Comparison of ENCODE assay signal across 25 cellular contexts in genomic region chr12:61250303-61250702, GRCh38.
"Had no signal": no experiment of that assay in that cellular context is flagged by ENCODE, and none has a peak within 500 bp of the region (broad histone marks: within the 10 kb centered on the region; RNA-seq: fewer than 3 reads in every experiment).

No MANE protein-coding gene starts in this region.

- H3K27me3 ChIP-seq: cardiac muscle cell, colonic mucosa, esophagus muscularis mucosa had no signal

- H3K4me3 ChIP-seq: cardiac muscle cell, colonic mucosa, esophagus muscularis mucosa had no signal

- H3K27ac ChIP-seq: cardiac muscle cell, colonic mucosa, esophagus muscularis mucosa, WERI-Rb-1 had no signal

- DNase-seq: activated B cell treated with CpG ODN at 0.5 μM for 24 hours; activated CD4-positive, alpha-beta T cell treated with anti-CD3 and anti-CD28 coated beads for 48 hours; activated CD4-positive, alpha-beta T cell treated with anti-CD3 and anti-CD28 coated beads, Interleukin-2, amount 50 U/mL, for 1 hour; activated CD4-positive, alpha-beta T cell treated with anti-CD3 and anti-CD28 coated beads, Interleukin-2, amount 50 U/mL, for 48 hours; activated CD8-positive, alpha-beta memory T cell treated with anti-CD3 and anti-CD28 coated beads for 24 hours; activated CD8-positive, alpha-beta T cell treated with anti-CD3 and anti-CD28 coated beads for 36 hours; activated effector memory CD4-positive, alpha-beta T cell treated with Interleukin-2 at 50 U/mL for 16 hours; activated gamma-delta T cell treated with Interleukin-2 at 50 U/mL for 16 hours; activated naive CD4-positive, alpha-beta T cell treated with anti-CD3 and anti-CD28 coated beads, Interleukin-2, amount 50 U/mL, for 16 hours; activated naive CD4-positive, alpha-beta T cell treated with Interleukin-2 at 50 U/mL for 16 hours; activated T-cell treated with anti-CD3 and anti-CD28 coated beads, Interleukin-2, amount 50 U/mL, for 4 hours; amniotic stem cell; anterior cingulate cortex; central memory CD4-positive, alpha-beta T cell; cerebellar nuclear complex; colonic mucosa; effector CD8-positive, alpha-beta T cell; erythroblast; head of caudate nucleus; T-helper 1 cell; T-helper 17 cell; T1000; WERI-Rb-1 had no signal

- H3K36me3 ChIP-seq: cardiac muscle cell, colonic mucosa, esophagus muscularis mucosa, WERI-Rb-1 had no signal
